11 cellular contexts compared by ENCODE assay signal in genomic region chr4:176191974-176192373, GRCh38. TPM values are rescaled to one million over a fixed set of nuclear protein-coding genes. Genes with fewer than 3 reads are reported as not detected.
DNase-seq lines count a peak whose midpoint lies in the region; TF ChIP-seq lines count a peak whose summit lies in the region.
"Had no signal": no experiment of that assay in that cellular context is flagged by ENCODE, and none has a peak within 500 bp of the region (broad histone marks: within the 10 kb centered on the region; RNA-seq: fewer than 3 reads in every experiment).

No MANE protein-coding gene starts in this region.

- H2AFZ ChIP-seq in osteoblast (ENCODE audit: low read length), result no peak overlapping the region

- TF ChIP-seq CTCF in osteoblast (IDR thresholded peaks at IDR 0.05; ENCODE audit: extremely low read depth, low read depth, low read length), result peak; percentile 17

- peak overlapping the region; percentile 39 for H3K4me2 ChIP-seq in osteoblast (ENCODE audit: insufficient read depth, low read length)

- peak overlapping the region; percentile 81 for H3K27ac ChIP-seq in osteoblast (ENCODE audit: low read depth, low read length)
- H3K27ac ChIP-seq: Peyer's patch had no signal

- no peaks in the 10 kb centered on the region for H4K20me1 ChIP-seq in osteoblast (ENCODE audit: insufficient read depth, low read length)

- no peaks in the 10 kb centered on the region for H3K9me3 ChIP-seq in osteoblast (ENCODE audit: low read depth, low read length)
- H3K9me3 ChIP-seq: Peyer's patch had no signal

- no peaks in the 10 kb centered on the region for H3K27me3 ChIP-seq in osteoblast (ENCODE audit: insufficient read depth, low read length)
- H3K27me3 ChIP-seq: Peyer's patch had no signal

- H3K4me1 ChIP-seq in osteoblast (ENCODE audit: insufficient read depth, low read length), result peaks cover 48% of the 10 kb centered on the region
- H3K4me1 ChIP-seq: Peyer's patch had no signal

- H3K4me3 ChIP-seq in osteoblast (ENCODE audit: insufficient read depth, low read length), result no peak overlapping the region
- H3K4me3 ChIP-seq: Peyer's patch had no signal

- no peaks in the 10 kb centered on the region for H3K36me3 ChIP-seq in osteoblast (ENCODE audit: insufficient read depth, low read length)
- H3K36me3 ChIP-seq: Peyer's patch had no signal

- DNase-seq in EL (peak; percentile 46), NCI-H1694 (lab: John Stamatoyannopoulos, UW) (peak; percentile 57), SHP77 treated with DMSO at 0.1 percent for 48 hours (lab: John Stamatoyannopoulos, UW) (peak; percentile 24), osteoblast (ENCODE audit: insufficient read length, low spot score, missing footprints) (peak; percentile 22), medulla oblongata (ENCODE audit: extremely low spot score) (no peak), 8988T (no peak), NCI-H1048 (lab: John Stamatoyannopoulos, UW) (no peak)
- no peak for DNase-seq in effector CD8-positive, alpha-beta T cell (lab: John Stamatoyannopoulos, UW)
- DNase-seq: erythroblast, Peyer's patch had no signal

- H3K79me2 ChIP-seq in osteoblast (ENCODE audit: insufficient read depth, low read length), result no peaks in the 10 kb centered on the region

RNA-seq across cellular contexts. Expression of gene SPATA4, which starts 3.4 kb away (rescaled TPM):
- total RNA-seq in osteoblast, result 0.59 and 0.72 TPM in 2 replicates
- total RNA-seq: osteocyte, Peyer's patch had no signal

Comparison
In these comparisons a context has a peak if more than half of its experiments do, and no peak if none do; other contexts are left out.
1. DNase-seq: peak in EL (single experiment), NCI-H1694 (single experiment), SHP77 treated with DMSO at 0.1 percent for 48 hours (single experiment) and osteoblast (single experiment); none in medulla oblongata (single experiment), 8988T (single experiment), NCI-H1048 (single experiment) and effector CD8-positive, alpha-beta T cell (single experiment).